Comparison of ENCODE assay signal across 1 cellular context in genomic region chr5:33241826-33242225, GRCh38.
TF ChIP-seq lines count a peak whose summit lies in the region.

No MANE protein-coding gene starts in this region.

TF ChIP-seq in GM12878, 131 proteins besides CTCF, POLR2A, EP300 and RAD21 (continued from another document):
- TF ChIP-seq ZNF687 (IDR thresholded peaks at IDR 0.05) (no peak), HSF1 (IDR thresholded peaks at IDR 0.05; ENCODE audit: low read depth, low read length) (no peak), YY1 (IDR thresholded peaks at IDR 0.05; ENCODE audit: low read depth, low read length) (no peak), IKZF1 (conservative IDR thresholded peaks at IDR 0.05) (no peak), PAX8 (IDR thresholded peaks at IDR 0.05) (no peak), DPF2 (IDR thresholded peaks at IDR 0.05) (no peak), RAD51 (IDR thresholded peaks at IDR 0.05) (no peak), FOXK2 (IDR thresholded peaks at IDR 0.05) (no peak), MYC (IDR thresholded peaks at IDR 0.05; ENCODE audit: insufficient read depth, insufficient read length, insufficient replicate concordance, low read length, severe bottlenecking) (no peak), SMAD1 (IDR thresholded peaks at IDR 0.05; ENCODE audit: low read depth, partially characterized antibody) (no peak)
